ENCODE assay signal across 8 cellular contexts in genomic region chr9:35490910-35491465, GRCh38. TPM values are rescaled to one million over a fixed set of nuclear protein-coding genes. Genes with fewer than 3 reads are reported as not detected.
DNase-seq lines count a peak whose midpoint lies in the region; ATAC-seq and TF ChIP-seq lines count a peak whose summit lies in the region.

No MANE protein-coding gene starts in this region.

- H3K4me3 Mint-ChIP-seq in endodermal cell (peak overlapping the region; percentile 96), natural killer cell (peak overlapping the region; percentile 86)

- POLR2A ChIA-PET in BJ (lab: Charles Lee) (no interaction called here), PC-9 (lab: Charles Lee; ENCODE audit: unreplicated experiment) (no interaction called here)

- H3K27ac Mint-ChIP-seq in endodermal cell (peak overlapping the region; percentile 95), natural killer cell (peak overlapping the region; percentile 64 to 71)

- H3K36me3 ChIP-seq in BJ (ENCODE audit: control insufficient read depth, insufficient read depth, low read length) = no peaks in the 10 kb centered on the region
- no peaks in the 10 kb centered on the region for H3K36me3 ChIP-seq in PC-9 (ENCODE audit: low read depth)
- peaks cover 1% of the 10 kb centered on the region for H3K36me3 ChIP-seq in endodermal cell (ENCODE audit: control insufficient read depth, insufficient read depth, low read length)

- intact Hi-C loops in PC-9 (cut with micrococcal nuclease; ENCODE audit: unreplicated experiment) (loop anchor here (2.0 kb wide), 1 partner anchor 28 kb away; no protein-coding TSS in a partner anchor), natural killer cell (cut with micrococcal nuclease) (no loop called here)

- no TSS peak for BruUV-seq in PC-9 (replicated peaks; lab: Mats Ljungman, UMichigan)

- TF ChIP-seq CTCF in BJ (IDR thresholded peaks at IDR 0.05; ENCODE audit: insufficient read depth, low read depth, low read length) = no peak
- TF ChIP-seq CTCF in PC-9 (conservative IDR thresholded peaks at IDR 0.05) = no peak
- no peak for TF ChIP-seq CTCF in endodermal cell (conservative IDR thresholded peaks at IDR 0.05)
- TF ChIP-seq CTCF in natural killer cell (IDR thresholded peaks at IDR 0.05) = no peak

- CTCF ChIA-PET in BJ (lab: Yijun Ruan, JAX) (interaction anchor here (2.1 to 2.3 kb wide), 2 partner anchors 54 to 62 kb away, joined by 7 to 8 read pairs; no protein-coding TSS in a partner anchor), PC-9 (lab: Charles Lee) (no interaction called here)

- 55 to 65% methylated on average over 11 to 12 of the region's 12 CpGs for WGBS in endodermal cell (ENCODE audit: insufficient coverage in 1 of 2, insufficient read length in 1 of 2), 2 experiments

- peak overlapping the region; percentile 66 for H3K9ac ChIP-seq in endodermal cell (ENCODE audit: extremely low read depth, low read length, poor library complexity, severe bottlenecking)

- no peaks in the 10 kb centered on the region for H4K20me1 ChIP-seq in PC-9 (ENCODE audit: insufficient read depth)

- peaks cover 36% of the 10 kb centered on the region for H3F3A ChIP-seq in PC-9 (ENCODE audit: insufficient read depth, low read depth)

- peaks cover 58% of the 10 kb centered on the region for H3K79me2 ChIP-seq in PC-9 (ENCODE audit: low read depth)

- H3K27me3 ChIP-seq in BJ (ENCODE audit: control insufficient read depth, insufficient read depth, low read length) (no peaks in the 10 kb centered on the region), PC-9 (ENCODE audit: insufficient read depth, low read depth) (no peaks in the 10 kb centered on the region), endodermal cell (ENCODE audit: control insufficient read depth, insufficient read depth, low read length, poor library complexity, severe bottlenecking) (no peaks in the 10 kb centered on the region)

- H2AFZ ChIP-seq in PC-9 = peak overlapping the region; percentile 84

- no peak for ATAC-seq in natural killer cell
- no peak for ATAC-seq in GM19463 (IDR thresholded peaks at IDR 0.05; ENCODE audit: unreplicated experiment)

- H3K4me1 ChIP-seq in PC-9 (replicated peaks; ENCODE audit: insufficient read depth) = peaks cover 18% of the 10 kb centered on the region
- no peaks in the 10 kb centered on the region for H3K4me1 ChIP-seq in endodermal cell (ENCODE audit: control insufficient read depth, insufficient read depth, low read length)

- H3K27ac ChIP-seq in PC-9 (peak overlapping the region; percentile 86), endodermal cell (ENCODE audit: low read depth, low read length) (no peak overlapping the region)

- no peaks in the 10 kb centered on the region for H3K9me2 ChIP-seq in PC-9 (ENCODE audit: insufficient read depth)

- H3K4me2 ChIP-seq in PC-9 = peak overlapping the region; percentile 82

- no peaks in the 10 kb centered on the region for H3K27me3 Mint-ChIP-seq in endodermal cell (ENCODE audit: insufficient read depth)
- peaks cover 0 to 14% of the 10 kb centered on the region in 2 donors for H3K27me3 Mint-ChIP-seq in natural killer cell (ENCODE audit: low read depth in 2 of 2)

- DNase-seq in BJ (ENCODE audit: low read depth) (no peak), PC-9 (no peak), endodermal cell (no peak), natural killer cell (no peak), cortex of kidney (lab: John Stamatoyannopoulos, UW) (no peak), cerebellar nuclear complex (lab: John Stamatoyannopoulos, UW) (no peak), T-helper 9 cell (no peak)

- H3K9me3 ChIP-seq in PC-9 (ENCODE audit: insufficient read depth, low read depth) = no peaks in the 10 kb centered on the region
- peaks cover 14% of the 10 kb centered on the region for H3K9me3 ChIP-seq in endodermal cell (ENCODE audit: control insufficient read depth, low read length)

- H3K4me1 Mint-ChIP-seq in endodermal cell (peaks cover 26% of the 10 kb centered on the region), natural killer cell (peaks cover 21 to 23% of the 10 kb centered on the region in 2 donors)

- H3K4me3 ChIP-seq in BJ (ENCODE audit: low read depth, low read length) (peak overlapping the region; percentile 96), PC-9 (peak overlapping the region; percentile 76), endodermal cell (ENCODE audit: low read length) (peak overlapping the region; percentile 83)

- H3K9me3 Mint-ChIP-seq in endodermal cell (peaks cover 8% of the 10 kb centered on the region), natural killer cell (no peaks in the 10 kb centered on the region)

- H3K36me3 Mint-ChIP-seq in endodermal cell (ENCODE audit: low read depth) = peaks cover 2% of the 10 kb centered on the region
- H3K36me3 Mint-ChIP-seq in natural killer cell = no peaks in the 10 kb centered on the region

RNA-seq across cellular contexts. Expression of gene RUSC2, which starts 1.1 kb away (rescaled TPM):
- polyA plus RNA-seq in BJ (2011; rRNA removed) = 19.6 and 43.3 TPM in 2 replicates
- 113 and 127 TPM in 2 replicates for polyA minus RNA-seq in BJ (2011; rRNA and poly(A)+ RNA removed)
- 10.1 and 12.5 TPM in 2 replicates for total RNA-seq in PC-9 (2021)
- 10 to 100 TPM; 17.2 to 21.0 TPM for total RNA-seq in endodermal cell
- 16.3 TPM for polyA plus RNA-seq in endodermal cell (2013, experiment 1 of 2)
- polyA plus RNA-seq in endodermal cell (2013, experiment 2 of 2) = 15.9 TPM
- 1 to 10 TPM; 2.0 to 7.9 (median 2.5) TPM for total RNA-seq in natural killer cell
